ENCODE assay signal across 8 cellular contexts in the genomic region with DNA sequence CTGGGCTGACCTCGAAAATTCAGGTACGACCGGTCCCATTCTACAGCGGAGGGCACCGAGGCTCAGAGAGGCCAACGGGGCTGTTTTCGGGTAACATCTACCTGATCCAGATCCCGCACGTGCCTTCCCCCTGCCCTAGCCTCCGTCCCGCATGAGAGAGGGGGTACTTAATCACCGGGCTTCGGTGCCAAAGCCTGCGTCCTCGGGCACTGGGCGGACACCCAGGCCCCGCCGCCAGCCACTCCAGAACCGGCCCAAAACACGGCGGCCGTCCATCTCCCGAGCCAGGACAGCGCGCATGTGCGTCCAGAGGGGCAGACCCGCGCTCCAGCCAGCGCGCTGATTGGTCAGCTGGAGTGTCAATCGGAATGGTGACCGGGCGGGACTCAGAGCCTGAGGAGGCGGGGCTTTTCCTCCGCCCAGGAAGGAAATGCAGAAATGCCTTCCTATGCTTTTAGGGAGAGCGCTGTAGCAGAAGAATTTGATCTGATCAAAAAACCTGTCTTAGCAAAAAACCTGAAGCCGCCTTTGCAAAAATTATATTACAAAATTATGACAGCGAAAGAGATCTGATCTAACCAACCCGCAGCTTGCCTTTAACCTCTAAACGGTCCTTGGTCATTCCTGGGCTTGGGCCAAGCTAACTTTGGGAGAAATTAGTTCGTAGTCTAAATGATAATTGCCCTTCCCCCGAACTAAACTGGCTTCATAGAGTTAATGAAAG. TPM values are rescaled to one million over a fixed set of nuclear protein-coding genes. Genes with fewer than 3 reads are reported as not detected.
DNase-seq lines count a peak whose midpoint lies in the region; ATAC-seq and TF ChIP-seq lines count a peak whose summit lies in the region.

A gene with protein sequence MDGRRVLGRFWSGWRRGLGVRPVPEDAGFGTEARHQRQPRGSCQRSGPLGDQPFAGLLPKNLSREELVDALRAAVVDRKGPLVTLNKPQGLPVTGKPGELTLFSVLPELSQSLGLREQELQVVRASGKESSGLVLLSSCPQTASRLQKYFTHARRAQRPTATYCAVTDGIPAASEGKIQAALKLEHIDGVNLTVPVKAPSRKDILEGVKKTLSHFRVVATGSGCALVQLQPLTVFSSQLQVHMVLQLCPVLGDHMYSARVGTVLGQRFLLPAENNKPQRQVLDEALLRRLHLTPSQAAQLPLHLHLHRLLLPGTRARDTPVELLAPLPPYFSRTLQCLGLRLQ (minus strand): TSS at position 294 of the 724 bp plus-strand sequence. CDS start 18 bp downstream, at position 276.

- H3K27ac Mint-ChIP-seq in activated B cell treated with CpG ODN at 0.5 μM for 24 hours (peak within 1 kb of the TSS; percentile 86), immature natural killer cell (peak within 1 kb of the TSS; percentile 86 to 95 (median 94))

- peak within 1 kb of the TSS; percentile 86 for H3K4me3 ChIP-seq in ACC112 (ENCODE audit: low read depth, low read length)
- peak within 1 kb of the TSS; percentile 70 to 96 (median 85) for H3K4me3 ChIP-seq in spleen

- H3K36me3 Mint-ChIP-seq in activated B cell treated with CpG ODN at 0.5 μM for 24 hours (ENCODE audit: low read depth) (peaks cover 39% of the 10 kb centered on the region), immature natural killer cell (peaks cover 0 to 23% (median 9%) of the 10 kb centered on the region in 3 donors)

- H3K79me2 ChIP-seq in ACC112 (ENCODE audit: control insufficient read depth, insufficient read depth, low read length, unreplicated experiment), result peaks cover 10% of the 10 kb centered on the region

- intact Hi-C loops in activated B cell treated with CpG ODN at 0.5 μM for 24 hours (cut with micrococcal nuclease) (loop anchor here (1.0 to 5.0 kb wide), 9 partner anchors 35 to 477 kb away; partner anchors contain the start of genes BRPF1, CRELD1, EMC3 and JAGN1), spleen (cut with DNase I; ENCODE audit: low total_unique reads) (no loop called here)

- ATAC-seq in GM18868 (IDR thresholded peaks at IDR 0.05; ENCODE audit: unreplicated experiment) (peak; percentile 99), HG03108 (IDR thresholded peaks at IDR 0.05; ENCODE audit: unreplicated experiment) (peak; percentile 98), activated B cell treated with CpG ODN at 0.5 μM for 24 hours (ENCODE audit: low read depth) (peak; percentile 100)

- H3K36me3 ChIP-seq in ACC112 (ENCODE audit: insufficient read depth, low read length) (no peaks in the 10 kb centered on the region), spleen (peaks cover 4 to 32% (median 27%) of the 10 kb centered on the region in 6 donors)

- H3K4me1 ChIP-seq in ACC112 (ENCODE audit: control insufficient read depth, insufficient read depth, low read length, unreplicated experiment) (peaks cover 10% of the 10 kb centered on the region), spleen (peaks cover 11 to 38% (median 20%) of the 10 kb centered on the region in 6 donors)

- CTCF ChIA-PET in activated B cell treated with CpG ODN at 0.5 μM for 24 hours (lab: Charles Lee), result interaction anchor here (0.7 kb wide), 1 partner anchor 348 kb away, joined by 3 read pairs; no protein-coding TSS in a partner anchor

- peak; percentile 91 for DNase-seq in NCI-H345 (lab: John Stamatoyannopoulos, UW)
- DNase-seq in activated B cell treated with CpG ODN at 0.5 μM for 24 hours, result peak; percentile 95
- DNase-seq in caudate nucleus (lab: John Stamatoyannopoulos, UW), result peak; percentile 65 to 99 (median 95)
- DNase-seq in immature natural killer cell, result peak; percentile 95 to 97 (median 96)
- DNase-seq in spleen, result peak; percentile 99

- peak within 1 kb of the TSS; percentile 86 for H2AFZ ChIP-seq in ACC112 (ENCODE audit: low read length, unreplicated experiment)

- no peak for TF ChIP-seq POLR2A in spleen (IDR thresholded peaks at IDR 0.05)

- no peak for TF ChIP-seq CTCF in activated B cell treated with CpG ODN at 0.5 μM for 24 hours (IDR thresholded peaks at IDR 0.05)
- peak in 2 of 11 experiments; percentile 10 to 21 for TF ChIP-seq CTCF in spleen (IDR thresholded peaks at IDR 0.05 in 8 of 11, conservative IDR thresholded peaks at IDR 0.05 in 3 of 11)

- no peaks in the 10 kb centered on the region for H3K9me3 ChIP-seq in spleen

- H3K4me3 Mint-ChIP-seq in activated B cell treated with CpG ODN at 0.5 μM for 24 hours (peak within 1 kb of the TSS; percentile 98), immature natural killer cell (peak within 1 kb of the TSS; percentile 95 to 98 (median 97))

- H3K27me3 ChIP-seq in ACC112 (ENCODE audit: insufficient read depth, low read length), result no peaks in the 10 kb centered on the region
- no peaks in the 10 kb centered on the region for H3K27me3 ChIP-seq in spleen (replicated peaks in 1 of 7)

- H3K27me3 Mint-ChIP-seq in activated B cell treated with CpG ODN at 0.5 μM for 24 hours, result no peaks in the 10 kb centered on the region
- H3K27me3 Mint-ChIP-seq in immature natural killer cell (ENCODE audit: low read depth in 3 of 3), result peaks cover 0 to 4% (median 3%) of the 10 kb centered on the region in 3 donors

- H3K4me1 Mint-ChIP-seq in activated B cell treated with CpG ODN at 0.5 μM for 24 hours, result peaks cover 20% of the 10 kb centered on the region
- peaks cover 31 to 34% of the 10 kb centered on the region in 2 donors for H3K4me1 Mint-ChIP-seq in immature natural killer cell

- 0 to 2% (median 0%) methylated on average over 25 to 42 of the region's 42 CpGs for WGBS in spleen, 5 donors

- peak within 1 kb of the TSS; percentile 20; the same call in 1 of the 2 replicates for H3K27ac ChIP-seq in ACC112 (ENCODE audit: low read depth, low read length)
- peak within 1 kb of the TSS; percentile 89 for H3K27ac ChIP-seq in caudate nucleus (ENCODE audit: low read depth, low read length)
- H3K27ac ChIP-seq in spleen, result peak within 1 kb of the TSS; percentile 45 to 91 (median 81)

- H3K9me3 Mint-ChIP-seq in activated B cell treated with CpG ODN at 0.5 μM for 24 hours, result no peaks in the 10 kb centered on the region
- H3K9me3 Mint-ChIP-seq in immature natural killer cell, result no peaks in the 10 kb centered on the region

- POLR2A ChIA-PET in activated B cell treated with CpG ODN at 0.5 μM for 24 hours (lab: Charles Lee), result interaction anchor here (0.6 to 1.7 kb wide), 12 partner anchors 18 to 479 kb away, joined by 3 to 11 read pairs (median 5); partner anchors contain the start of genes ARPC4, CRELD1, GHRL and JAGN1

RNA-seq across cellular contexts. Expression of the gene that starts here (rescaled TPM):
- total RNA-seq in activated B cell treated with CpG ODN at 0.5 μM for 24 hours (49.5 and 55.7 TPM in 2 replicates), spleen (10 to 100 TPM; 26.9 to 41.7 (median 30.2) TPM)
- polyA plus RNA-seq in immature natural killer cell (100 to 1,000 TPM in 2 of 3 donors, 10 to 100 TPM in 1; 94.7 to 153 (median 101) TPM), spleen (10 to 100 TPM; 21.3 to 34.5 (median 25.1) TPM)

Comparison
In these comparisons a context has a peak if more than half of its experiments do, and no peak if none do; other contexts are left out.
1. Peak in every context shown above with its lines: DNase-seq, ATAC-seq, H3K4me3 ChIP-seq and H3K27ac ChIP-seq.
2. H3K27ac ChIP-seq: peak in every context shown above with its lines; median percentile 89 in caudate nucleus; 81 in spleen; 20 in ACC112.